In the genomic region with DNA sequence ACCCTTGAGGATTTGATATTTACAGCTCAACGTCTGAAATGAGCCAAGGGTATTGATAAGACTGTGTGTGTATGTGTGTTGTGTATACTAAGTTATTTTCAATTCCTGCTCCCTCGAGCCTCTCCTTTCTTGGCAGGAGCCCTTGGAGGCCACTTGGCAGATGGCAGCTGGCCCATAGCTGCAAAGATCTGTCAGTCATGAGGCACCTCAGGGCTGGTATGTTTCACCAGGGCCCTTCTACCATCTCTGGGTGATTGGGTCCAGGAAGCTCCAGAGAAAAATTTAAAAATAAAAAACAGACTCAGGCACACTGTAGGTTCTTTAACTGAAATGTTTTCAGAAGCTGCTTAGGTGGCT, we compare ENCODE assay signal across 15 cellular contexts.
"Had no signal": no experiment of that assay in that cellular context is flagged by ENCODE, and none has a peak within 500 bp of the region (broad histone marks: within the 10 kb centered on the region; RNA-seq: fewer than 3 reads in every experiment).

No MANE protein-coding gene starts in this region.

- ATAC-seq: T-helper 17 cell, WTC11 had no signal

- H3K4me3 Mint-ChIP-seq: activated CD4-positive, alpha-beta T cell treated with anti-CD3 and anti-CD28 coated beads, Interleukin-2, amount 10 ng/mL, durations not matched to agents 24 days and 14 days; immature natural killer cell; stimulated activated naive CD8-positive, alpha-beta T cell treated with anti-CD3 and anti-CD28 coated beads, Interleukin-15, Interleukin-2, amounts not matched to agents 100 ng/mL and 50 ng/mL, for 24 hours; T-helper 17 cell; WTC11 had no signal

- H3K36me3 Mint-ChIP-seq: immature natural killer cell, WTC11 had no signal

- H3K4me1 Mint-ChIP-seq: activated CD4-positive, alpha-beta T cell treated with anti-CD3 and anti-CD28 coated beads, Interleukin-2, amount 10 ng/mL, durations not matched to agents 24 days and 14 days; immature natural killer cell; T-helper 17 cell had no signal

- H3K27me3 ChIP-seq: brain microvascular endothelial cell had no signal

- H3K27ac ChIP-seq: brain microvascular endothelial cell had no signal

- H3K27ac Mint-ChIP-seq: activated CD4-positive, alpha-beta T cell treated with anti-CD3 and anti-CD28 coated beads, Interleukin-2, amount 10 ng/mL, durations not matched to agents 24 days and 14 days; activated T-helper 2 cell treated with anti-CD3 and anti-CD28 coated beads, Interferon-gamma antibody, Interleukin-2, Interleukin-4, amounts not matched to agents 10 μg/mL and 5 μg/mL and 100 μg/mL, durations not matched to agents 14 hours and 24 hours and 36 hours; immature natural killer cell; stimulated activated naive CD8-positive, alpha-beta T cell treated with anti-CD3 and anti-CD28 coated beads, Interleukin-15, Interleukin-2, amounts not matched to agents 100 ng/mL and 50 ng/mL, for 24 hours; T-helper 17 cell; WTC11 had no signal

- H3K9ac ChIP-seq: SK-N-SH had no signal

- DNase-seq: activated CD4-positive, alpha-beta T cell treated with anti-CD3 and anti-CD28 coated beads, Interleukin-2, amount 10 ng/mL, durations not matched to agents 24 days and 14 days; activated CD8-positive, alpha-beta memory T cell treated with anti-CD3 and anti-CD28 coated beads for 24 hours; activated naive CD4-positive, alpha-beta T cell treated with anti-CD3 and anti-CD28 coated beads, Interleukin-2, amount 50 U/mL, for 16 hours; amniotic stem cell; brain microvascular endothelial cell; cerebellar nuclear complex; immature natural killer cell; mesenchymal stem cell; SK-N-SH; stimulated activated CD4-positive, alpha-beta T cell treated with anti-CD3 and anti-CD28 coated beads, Interleukin-15, amount 100 ng/mL, for 24 hours; stimulated activated CD4-positive, alpha-beta T cell treated with anti-CD3 and anti-CD28 coated beads, Interleukin-4, amount 100 ng/mL, for 24 hours; T-helper 17 cell had no signal

- H3K27me3 Mint-ChIP-seq: activated CD4-positive, alpha-beta T cell treated with anti-CD3 and anti-CD28 coated beads, Interleukin-2, amount 10 ng/mL, durations not matched to agents 24 days and 14 days; stimulated activated naive CD8-positive, alpha-beta T cell treated with anti-CD3 and anti-CD28 coated beads, Interleukin-15, Interleukin-2, amounts not matched to agents 100 ng/mL and 50 ng/mL, for 24 hours; T-helper 17 cell had no signal

- H3K9me3 ChIP-seq: SK-N-SH had no signal

- H3K36me3 ChIP-seq: brain microvascular endothelial cell had no signal
